In genomic region chr2:189799531-189799930, GRCh38 we compare ENCODE assay signal across 13 cellular contexts. TPM values are rescaled to one million over a fixed set of nuclear protein-coding genes. Genes with fewer than 3 reads are reported as not detected.
DNase-seq lines count a peak whose midpoint lies in the region; ATAC-seq and TF ChIP-seq lines count a peak whose summit lies in the region.
"Had no signal": no experiment of that assay in that cellular context is flagged by ENCODE, and none has a peak within 500 bp of the region (broad histone marks: within the 10 kb centered on the region; RNA-seq: fewer than 3 reads in every experiment).

No MANE protein-coding gene starts in this region.

- intact Hi-C loops in cardiac septum (cut with DNase I) = loop anchor here (5.0 kb wide), 1 partner anchor 273 kb away; no protein-coding TSS in a partner anchor

- DNase-seq in HCEC 1CT = peak; percentile 82
- peak; percentile 69 for DNase-seq in fibroblast of peridontal ligament (ENCODE audit: extremely low read depth)
- peak; percentile 22 for DNase-seq in stimulated activated naive CD4-positive, alpha-beta T cell treated with Interleukin-2 at 50 U/mL for 16 hours (lab: John Stamatoyannopoulos, UW)
- DNase-seq in NCI-H187 (lab: John Stamatoyannopoulos, UW) = no peak
- no peak for DNase-seq in NCI-H2196 (lab: John Stamatoyannopoulos, UW; ENCODE audit: unreplicated experiment)
- no peak for DNase-seq in cardiac septum (ENCODE audit: low spot score)
- DNase-seq: NCI-H2107; ovary; stimulated activated CD4-positive, alpha-beta T cell treated with anti-CD3 and anti-CD28 coated beads, Interleukin-2, amount 100 ng/mL, for 24 hours; stomach had no signal

- ATAC-seq in SK-N-SH treated with all-trans-retinoic acid at 6 μM for 48 hours (peak; percentile 88), HG03095 (IDR thresholded peaks at IDR 0.05; ENCODE audit: unreplicated experiment) (no peak)
- ATAC-seq: body of pancreas had no signal

TF ChIP-seq in SK-N-SH treated with all-trans-retinoic acid at 6 μM for 48 hours, 23 proteins besides CTCF, POLR2A, EP300 and RAD21:
- TF ChIP-seq ZFP3 (CRISPR knock-in tag; IDR thresholded peaks at IDR 0.05) = no peak
- no peak for TF ChIP-seq BACH2 (CRISPR knock-in tag; IDR thresholded peaks at IDR 0.05; ENCODE audit: borderline replicate concordance)
- TF ChIP-seq RARB (CRISPR knock-in tag; IDR thresholded peaks at IDR 0.05) = no peak
- no peak for TF ChIP-seq TCF4 (CRISPR knock-in tag; IDR thresholded peaks at IDR 0.05; ENCODE audit: borderline replicate concordance)
TF ChIP-seq in SK-N-SH treated with all-trans-retinoic acid at 6 μM for 48 hours: peak in this region for 0.

RNA-seq across cellular contexts. Expression of gene PMS1, which starts 15.3 kb away (rescaled TPM):
- total RNA-seq in cardiac septum = 11.1 TPM

RNA-seq across cellular contexts. Expression of gene ORMDL1, which starts 15.4 kb away (rescaled TPM):
- 25.7 TPM for total RNA-seq in cardiac septum

RNA-seq across cellular contexts. Expression of gene OSGEPL1, which starts 36.9 kb away (rescaled TPM):
- 5.4 TPM for total RNA-seq in cardiac septum

Comparison
In these comparisons a context has a peak if more than half of its experiments do, and no peak if none do; other contexts are left out.
1. DNase-seq: peak in HCEC 1CT (single experiment), fibroblast of peridontal ligament (single experiment) and stimulated activated naive CD4-positive, alpha-beta T cell treated with Interleukin-2 at 50 U/mL for 16 hours (single experiment); none in NCI-H187 (0 of 2), NCI-H2196 (single experiment) and cardiac septum (single experiment).